ENCODE assay signal across 16 cellular contexts in the genomic region with DNA sequence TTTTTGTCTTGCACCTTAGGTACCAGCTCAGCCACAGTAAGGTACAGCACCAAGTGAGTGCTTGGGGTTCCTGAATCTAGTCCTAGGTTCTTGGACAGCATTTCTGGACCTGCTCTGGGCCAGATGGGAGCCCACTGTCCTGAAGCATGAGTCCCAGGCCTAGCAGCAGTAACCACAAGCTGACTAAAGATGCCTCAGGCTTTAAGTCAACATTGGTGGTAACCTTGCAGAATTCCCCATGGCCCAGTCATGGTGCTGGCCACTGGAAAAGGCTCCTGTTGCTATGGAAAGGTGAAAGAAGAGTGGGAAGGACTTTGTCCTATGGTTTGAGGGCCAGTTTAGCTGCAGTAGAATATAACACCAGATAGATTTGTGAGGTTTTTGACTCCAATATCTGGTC.
DNase-seq lines count a peak whose midpoint lies in the region.
"Had no signal": no experiment of that assay in that cellular context is flagged by ENCODE, and none has a peak within 500 bp of the region (broad histone marks: within the 10 kb centered on the region; RNA-seq: fewer than 3 reads in every experiment).

No MANE protein-coding gene starts in this region.

- DNase-seq in AG08396 (ENCODE audit: low spot score) (peak; percentile 68), HK-2 (ENCODE audit: unreplicated experiment) (peak; percentile 30), amniotic epithelial cell (ENCODE audit: low read depth) (peak; percentile 62), iris pigment epithelial cell (ENCODE audit: low read depth) (peak; percentile 83), iPS-NIHi11 (ENCODE audit: low spot score) (no peak), HuH-7 (ENCODE audit: low spot score) (no peak), NCI-H2227 treated with DMSO at 0.1 percent for 48 hours (lab: John Stamatoyannopoulos, UW) (no peak), NCI-H446 treated with DMSO at 0.1 percent for 48 hours (lab: John Stamatoyannopoulos, UW) (no peak)
- DNase-seq: activated T-cell treated with anti-CD3 and anti-CD28 coated beads, Interleukin-2, amount 50 U/mL, for 48 hours; amygdala; left colon; NCI-H187 treated with DMSO at 0.1 percent for 48 hours; NCI-H510A treated with DMSO at 0.1 percent for 48 hours; ovary; stimulated activated naive CD4-positive, alpha-beta T cell treated with Interleukin-2 at 50 U/mL for 16 hours; upper lobe of left lung had no signal

Comparison
In these comparisons a context has a peak if more than half of its experiments do, and no peak if none do; other contexts are left out.
1. DNase-seq: peak in AG08396 (single experiment), HK-2 (single experiment), amniotic epithelial cell (single experiment) and iris pigment epithelial cell (single experiment); none in iPS-NIHi11 (single experiment), HuH-7 (single experiment), NCI-H2227 treated with DMSO at 0.1 percent for 48 hours (single experiment) and NCI-H446 treated with DMSO at 0.1 percent for 48 hours (single experiment).